Comparison of ENCODE assay signal across 9 cellular contexts in the genomic region with DNA sequence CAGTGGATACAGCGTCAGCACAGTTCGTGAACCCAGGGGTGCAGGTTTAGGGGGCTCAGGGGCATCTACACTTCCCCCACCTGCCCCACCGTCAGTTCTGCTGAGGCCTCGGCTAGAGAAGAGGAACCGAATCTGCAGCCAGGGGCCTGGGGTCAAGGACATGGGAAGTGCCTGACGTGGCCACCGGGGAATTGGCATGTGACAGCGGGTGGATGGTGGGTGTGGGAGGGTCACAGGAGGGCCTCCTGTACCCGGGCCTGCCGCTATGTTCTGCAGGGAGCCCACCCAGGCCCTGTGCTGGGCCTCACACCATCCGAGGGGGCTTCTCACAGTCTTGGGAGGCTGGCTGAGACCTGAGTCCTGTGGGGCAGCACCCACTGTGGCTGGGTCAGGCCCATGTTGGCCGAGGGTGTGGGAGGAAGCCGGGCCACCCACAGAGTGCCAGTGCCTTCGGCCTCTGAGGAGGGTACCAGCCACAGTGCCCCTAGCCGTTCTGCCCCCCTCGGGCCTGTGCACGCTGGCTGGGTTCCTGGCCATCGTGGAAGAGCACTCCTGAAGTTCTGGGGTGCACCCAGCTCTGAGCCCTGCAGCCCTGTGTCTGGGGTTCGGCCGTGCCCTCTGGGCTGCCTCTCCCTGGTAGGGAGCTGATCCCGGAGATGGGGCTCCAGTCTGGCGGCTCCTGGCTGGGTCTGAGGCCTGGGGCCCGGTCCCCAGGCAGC. TPM values are rescaled to one million over a fixed set of nuclear protein-coding genes. Genes with fewer than 3 reads are reported as not detected.
DNase-seq lines count a peak whose midpoint lies in the region; ATAC-seq, FAIRE-seq and TF ChIP-seq lines count a peak whose summit lies in the region.
"Had no signal": no experiment of that assay in that cellular context is flagged by ENCODE, and none has a peak within 500 bp of the region (broad histone marks: within the 10 kb centered on the region; RNA-seq: fewer than 3 reads in every experiment).

No MANE protein-coding gene starts in this region.

- no peaks in the 10 kb centered on the region for H3K27me3 Mint-ChIP-seq in T-helper 17 cell

- no peak for TF ChIP-seq CTCF in HEK293 (tag by site-specific recombination; IDR thresholded peaks at IDR 0.05)
- no peak for TF ChIP-seq CTCF in HepG2 (CRISPR knock-in tag; IDR thresholded peaks at IDR 0.05)
- TF ChIP-seq CTCF in testis (IDR thresholded peaks at IDR 0.05): peak in 1 of 3 experiments; percentile 0

- ATAC-seq in T-helper 17 cell (peak; percentile 21), HepG2 (peak; percentile 0), GM18867 (IDR thresholded peaks at IDR 0.05; ENCODE audit: unreplicated experiment) (no peak), HG03520 (IDR thresholded peaks at IDR 0.05; ENCODE audit: unreplicated experiment) (no peak), HG02840 (IDR thresholded peaks at IDR 0.05; ENCODE audit: low FRiP score, unreplicated experiment) (no peak)

- peaks cover 40% of the 10 kb centered on the region; the same call in 1 of the 2 replicates for H4K20me1 ChIP-seq in HepG2 (ENCODE audit: insufficient read depth, low read length)

- 30% methylated on average over 12 of the region's 23 CpGs for WGBS in HepG2 (ENCODE audit: low lambda C conversion rate)
- 41 to 72% methylated on average over 5 to 20 of the region's 23 CpGs for WGBS in testis, 2 donors

- no peak overlapping the region for H2AFZ ChIP-seq in HepG2 (ENCODE audit: low read length)

- POLR2A ChIA-PET in HEK293 (lab: Yijun Ruan, JAX): no interaction called here
- POLR2A ChIA-PET in HepG2 (lab: Yijun Ruan, JAX): interaction anchor here (1.2 to 1.9 kb wide), 4 partner anchors 8 to 17 kb away, joined by 3 to 7 read pairs (median 4); no protein-coding TSS in a partner anchor

- peak in 1 of 2 experiments; percentile 24; a peak in 1 of 4 replicates for TF ChIP-seq EP300 in HepG2 (IDR thresholded peaks at IDR 0.05; ENCODE audit: low read depth in 2 of 2, low read length in 2 of 2)
- peak; percentile 7; the same call in 1 of the 2 replicates for TF ChIP-seq EP300 in HepG2 (CRISPR knock-in tag; IDR thresholded peaks at IDR 0.05; ENCODE audit: borderline replicate concordance)

- in situ Hi-C loops in HepG2 (cut with HindIII; ENCODE audit: extremely low pct_ligation_motif_present, low pct_unique_long_range_greater_than_20kb): no loop called here

- peak; percentile 18 for FAIRE-seq in HepG2 (lab: Jason Lieb, UNC)

- CTCF ChIA-PET in HEK293 (lab: Yijun Ruan, JAX) (no interaction called here), HepG2 (lab: Yijun Ruan, JAX; ENCODE audit: low intra/inter-chr PET ratio, low total read pairs) (no interaction called here)

- H3K27ac Mint-ChIP-seq in T-helper 17 cell: no peak overlapping the region

- H3K4me3 Mint-ChIP-seq in T-helper 17 cell: no peak overlapping the region

- H3K9me3 ChIP-seq in HEK293 (ENCODE audit: control insufficient read depth, insufficient read depth, low read depth, low read length) (no peaks in the 10 kb centered on the region), T-helper 17 cell (ENCODE audit: control insufficient read depth, low read length, poor library complexity, severe bottlenecking) (no peaks in the 10 kb centered on the region), HepG2 (ENCODE audit: low read length) (no peaks in the 10 kb centered on the region), testis (no peaks in the 10 kb centered on the region)

- peak overlapping the region; percentile 86 for H3K4me2 ChIP-seq in HepG2 (ENCODE audit: low read depth, low read length)

- H3K36me3 ChIP-seq in HEK293 (ENCODE audit: control insufficient read depth in 2 of 2, insufficient read depth in 1 of 2, low read length in 2 of 2) (peaks cover 0 to 18% of the 10 kb centered on the region in 2 experiments; a peak in 1 of 3 replicates), HepG2 (replicated peaks in 1 of 2; ENCODE audit: control insufficient read depth in 1 of 2, insufficient read depth in 2 of 2, low read length in 2 of 2) (peaks cover 8 to 11% of the 10 kb centered on the region in 2 experiments; a peak in 2 of 5 replicates), testis (ENCODE audit: low read depth, missing control alignments) (no peaks in the 10 kb centered on the region)

- peaks cover 84% of the 10 kb centered on the region for H3K79me2 ChIP-seq in HepG2 (ENCODE audit: insufficient read depth, low read length)

- H3K27ac ChIP-seq in HEK293 (ENCODE audit: extremely low read depth, low read depth, low read length) (peak overlapping the region; percentile 37; the same call in 1 of the 2 replicates), HepG2 (ENCODE audit: extremely low read length, insufficient read depth, low read length) (peak overlapping the region; percentile 79), testis (peak overlapping the region; percentile 58 to 68)

- intact Hi-C loops in HepG2 (cut with micrococcal nuclease; ENCODE audit: unreplicated experiment): loop anchor here (2.0 kb wide), 2 partner anchors 15 to 71 kb away; no protein-coding TSS in a partner anchor
- intact Hi-C loops in testis (cut with DNase I; ENCODE audit: low total_unique reads): no loop called here

- peak overlapping the region; percentile 55 for H3K9ac ChIP-seq in HepG2 (ENCODE audit: insufficient read depth, low read depth, low read length)

- 0 out of 2 replicates have a peak, but pooled peaks have one; percentile 20 for TF ChIP-seq RAD21 in HepG2 (CRISPR knock-in tag; IDR thresholded peaks at IDR 0.05)

- DNase-seq in T-helper 17 cell (no peak), HepG2 (ENCODE audit: low spot score) (peak; percentile 40), testis (peak; percentile 77), HCEC 1CT (no peak)

- TF ChIP-seq POLR2A in HepG2 (IDR thresholded peaks at IDR 0.05; ENCODE audit: insufficient read depth in 1 of 2, low read depth in 2 of 2, low read length in 2 of 2) (no peak), testis (IDR thresholded peaks at IDR 0.05) (no peak)

- no peaks in the 10 kb centered on the region for H3K36me3 Mint-ChIP-seq in T-helper 17 cell (ENCODE audit: low read depth)

- peaks cover 8% of the 10 kb centered on the region for H3K4me1 Mint-ChIP-seq in T-helper 17 cell

- 0 out of 2 replicates have a peak, but pooled peaks cover 8% of the 10 kb centered on the region for H3K4me1 ChIP-seq in HEK293 (ENCODE audit: control insufficient read depth, insufficient read depth, low read length)
- H3K4me1 ChIP-seq in HepG2 (ENCODE audit: insufficient read depth, low read length): peaks cover 88% of the 10 kb centered on the region
- peaks cover 83% of the 10 kb centered on the region for H3K4me1 ChIP-seq in testis

- BruUV-seq in HepG2 (replicated peaks; lab: Mats Ljungman, UMichigan): no TSS peak

- H3K4me3 ChIP-seq in HEK293 (ENCODE audit: low read depth, low read length): no peak overlapping the region
- H3K4me3 ChIP-seq in HepG2 (replicated peaks in 1 of 3; ENCODE audit: insufficient read depth in 1 of 3, low read depth in 2 of 3, low read length in 3 of 3): peak overlapping the region in 1 of 3 experiments; percentile 48; a peak in 1 of 6 replicates
- H3K4me3 ChIP-seq in testis: no peak overlapping the region

- H3K27me3 ChIP-seq in HepG2 (ENCODE audit: control insufficient read depth in 1 of 2, insufficient read depth in 2 of 2, low read length in 2 of 2) (no peaks in the 10 kb centered on the region), testis (no peaks in the 10 kb centered on the region)

RNA-seq across cellular contexts. Expression of a gene that starts 5.9 kb away (rescaled TPM):
- total RNA-seq in T-helper 17 cell (10 to 100 TPM; 13.2 to 14.8 TPM), HepG2 (2016; rRNA removed; fragmentation: Illumina TruSeq; extraction: Trizol) (21.5 and 26.3 TPM in 2 replicates), testis (10 to 100 TPM; 59.5 to 69.9 TPM)
- total RNA-seq in HepG2 (2016; cell fraction: cytosol; rRNA removed; fragmentation: Illumina TruSeq; extraction: Trizol; ENCODE audit: low read depth): 11.5 and 11.7 TPM in 2 replicates
- total RNA-seq in HepG2 (2016; cell fraction: insoluble cytoplasmic fraction; rRNA removed; fragmentation: Illumina TruSeq; extraction: Trizol): 19.4 and 28.8 TPM in 2 replicates
- 34.4 and 35.6 TPM in 2 replicates for total RNA-seq in HepG2 (2016; cell fraction: membrane; rRNA removed; fragmentation: Illumina TruSeq; extraction: Trizol)
- total RNA-seq in HepG2 (2016; cell fraction: nucleus; rRNA removed; fragmentation: Illumina TruSeq; extraction: Trizol): 37.1 and 45.0 TPM in 2 replicates
- polyA plus RNA-seq in HepG2 (2011; rRNA removed) (50.0 and 80.3 TPM in 2 replicates), testis (ENCODE audit: insufficient read depth, low read depth, low replicate concordance) (35.6 TPM)
- polyA plus RNA-seq in HepG2 (2011; cell fraction: cytosol; rRNA removed): 48.3 and 72.3 TPM in 2 replicates
- polyA plus RNA-seq in HepG2 (2011; cell fraction: nucleus; rRNA removed): 227 and 315 TPM in 2 replicates
- polyA plus RNA-seq in HepG2 (2012): 90.1 and 104 TPM in 2 replicates
- 11.1 and 11.5 TPM in 2 replicates for polyA plus RNA-seq in HepG2 (2016; cell fraction: cytosol; fragmentation: Illumina TruSeq; extraction: Trizol; ENCODE audit: low read depth)
- polyA plus RNA-seq in HepG2 (2016; cell fraction: insoluble cytoplasmic fraction; fragmentation: Illumina TruSeq; extraction: Trizol; ENCODE audit: low read depth): 52.7 and 63.6 TPM in 2 replicates
- polyA plus RNA-seq in HepG2 (2016; cell fraction: membrane; fragmentation: Illumina TruSeq; extraction: Trizol; ENCODE audit: low read depth): 49.3 and 52.2 TPM in 2 replicates
- polyA plus RNA-seq in HepG2 (2016; cell fraction: nucleus; fragmentation: Illumina TruSeq; extraction: Trizol; ENCODE audit: insufficient read depth, low read depth): 138 and 141 TPM in 2 replicates
- 4.5 and 192 TPM in 2 replicates for polyA minus RNA-seq in HepG2 (2011; rRNA and poly(A)+ RNA removed; ENCODE audit: low replicate concordance)
- polyA minus RNA-seq in HepG2 (2011; cell fraction: cytosol; rRNA and poly(A)+ RNA removed): 91.4 and 94.8 TPM in 2 replicates
- 41.0 and 47.5 TPM in 2 replicates for polyA minus RNA-seq in HepG2 (2011; cell fraction: nucleus; rRNA and poly(A)+ RNA removed)

RNA-seq across cellular contexts. Expression of a gene that starts 50.3 kb away (rescaled TPM):
- total RNA-seq in T-helper 17 cell: under 1 TPM; 0.32 to 0.76 TPM
- total RNA-seq in HepG2 (2016; rRNA removed; fragmentation: Illumina TruSeq; extraction: Trizol): not detected in 2 replicates
- total RNA-seq in HepG2 (2016; cell fraction: cytosol; rRNA removed; fragmentation: Illumina TruSeq; extraction: Trizol; ENCODE audit: low read depth): not detected in 2 replicates
- total RNA-seq in HepG2 (2016; cell fraction: insoluble cytoplasmic fraction; rRNA removed; fragmentation: Illumina TruSeq; extraction: Trizol): not detected in 2 replicates
- total RNA-seq in HepG2 (2016; cell fraction: membrane; rRNA removed; fragmentation: Illumina TruSeq; extraction: Trizol): not detected in 2 replicates
- total RNA-seq in HepG2 (2016; cell fraction: nucleus; rRNA removed; fragmentation: Illumina TruSeq; extraction: Trizol): not detected in 2 replicates
- polyA plus RNA-seq in HepG2 (2011; rRNA removed): 0.03 TPM in 1 of 2 replicates, not detected in the other
- polyA plus RNA-seq in HepG2 (2011; cell fraction: cytosol; rRNA removed): 0.01 and 0.04 TPM in 2 replicates
- 0.18 and 0.26 TPM in 2 replicates for polyA plus RNA-seq in HepG2 (2011; cell fraction: nucleus; rRNA removed)
- 0.05 and 0.07 TPM in 2 replicates for polyA plus RNA-seq in HepG2 (2012)
- not detected in 2 replicates for polyA plus RNA-seq in HepG2 (2016; cell fraction: cytosol; fragmentation: Illumina TruSeq; extraction: Trizol; ENCODE audit: low read depth)
- polyA plus RNA-seq in HepG2 (2016; cell fraction: insoluble cytoplasmic fraction; fragmentation: Illumina TruSeq; extraction: Trizol; ENCODE audit: low read depth): not detected in 2 replicates
- polyA plus RNA-seq in HepG2 (2016; cell fraction: membrane; fragmentation: Illumina TruSeq; extraction: Trizol; ENCODE audit: low read depth): not detected in 2 replicates
- not detected in 2 replicates for polyA plus RNA-seq in HepG2 (2016; cell fraction: nucleus; fragmentation: Illumina TruSeq; extraction: Trizol; ENCODE audit: insufficient read depth, low read depth)
- polyA minus RNA-seq in HepG2 (2011; rRNA and poly(A)+ RNA removed; ENCODE audit: low replicate concordance): 0.30 and 0.84 TPM in 2 replicates
- polyA minus RNA-seq in HepG2 (2011; cell fraction: cytosol; rRNA and poly(A)+ RNA removed): not detected in 2 replicates
- polyA minus RNA-seq in HepG2 (2011; cell fraction: nucleus; rRNA and poly(A)+ RNA removed): 0.13 TPM in 1 of 2 replicates, not detected in the other
- total RNA-seq in testis: 1 to 10 TPM; 1.1 to 2.7 TPM
- 3.2 TPM for polyA plus RNA-seq in testis (ENCODE audit: insufficient read depth, low read depth, low replicate concordance)
- total RNA-seq: HT1080 had no signal

Comparison
In these comparisons a context has a peak if more than half of its experiments do, and no peak if none do; other contexts are left out.
1. ATAC-seq: peak in T-helper 17 cell (single experiment) and HepG2 (single experiment); none in GM18867 (single experiment), HG03520 (single experiment) and HG02840 (single experiment).
2. DNase-seq: peak in HepG2 (single experiment) and testis (single experiment); none in T-helper 17 cell (0 of 3) and HCEC 1CT (single experiment).
3. Peak in every context shown above with its lines, with median percentiles within 50 percentile points of each other: H3K27ac ChIP-seq.